ENCODE assay signal across 9 cellular contexts in the genomic region with DNA sequence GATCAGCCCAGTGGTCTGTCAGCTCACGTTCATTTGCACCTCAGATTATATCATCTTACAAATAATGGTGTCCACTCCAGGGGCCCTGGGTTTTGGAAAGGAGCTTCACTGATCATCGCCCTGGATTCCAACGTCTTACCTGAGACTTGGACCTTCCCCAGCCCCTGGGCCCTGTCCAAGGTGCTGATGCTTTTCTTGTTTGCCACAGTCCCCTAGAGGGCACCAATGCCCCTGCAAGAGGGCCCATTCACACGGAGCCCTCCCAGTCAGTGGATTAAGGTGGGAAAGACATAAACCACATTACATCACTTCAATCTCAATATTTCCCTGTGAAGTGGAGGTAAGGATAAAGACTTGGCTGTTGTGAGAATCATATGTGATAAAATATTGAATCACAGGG.
DNase-seq lines count a peak whose midpoint lies in the region; ATAC-seq and TF ChIP-seq lines count a peak whose summit lies in the region.
"Had no signal": no experiment of that assay in that cellular context is flagged by ENCODE, and none has a peak within 500 bp of the region (broad histone marks: within the 10 kb centered on the region; RNA-seq: fewer than 3 reads in every experiment).

No MANE protein-coding gene starts in this region.

- no peaks in the 10 kb centered on the region for H3K36me3 ChIP-seq in MM.1S (replicated peaks; ENCODE audit: insufficient read depth, low read length)
- H3K36me3 ChIP-seq in neural cell (ENCODE audit: insufficient read depth, low read length): no peaks in the 10 kb centered on the region
- H3K36me3 ChIP-seq in gastroesophageal sphincter: no peaks in the 10 kb centered on the region

- no peak overlapping the region for H2AFZ ChIP-seq in MM.1S (ENCODE audit: low read length)
- no peak overlapping the region for H2AFZ ChIP-seq in neural cell (ENCODE audit: low read depth, low read length)

- H3K9me3 ChIP-seq in MM.1S (replicated peaks; ENCODE audit: insufficient read depth, low read length) (no peaks in the 10 kb centered on the region), neural cell (ENCODE audit: low read length) (no peaks in the 10 kb centered on the region), gastroesophageal sphincter (no peaks in the 10 kb centered on the region)

- ATAC-seq in GM21526 (IDR thresholded peaks at IDR 0.05; ENCODE audit: low FRiP score, unreplicated experiment) (no peak), gastroesophageal sphincter (no peak)

- H3K27ac ChIP-seq in MM.1S (ENCODE audit: low read length) (no peak overlapping the region), neural cell (ENCODE audit: low read length) (no peak overlapping the region), gastroesophageal sphincter (no peak overlapping the region)

- peaks cover 0 to 11% (median 0%) of the 10 kb centered on the region in 5 experiments for H3K9me3 Mint-ChIP-seq in brain
- H3K9me3 Mint-ChIP-seq: activated naive CD4-positive, alpha-beta T cell treated with anti-CD3 and anti-CD28 coated beads, Interleukin-2, amount 50 U/mL, for 24 hours had no signal

- no peak overlapping the region for H3K9ac ChIP-seq in MM.1S (ENCODE audit: low read length)
- H3K9ac ChIP-seq in neural cell (ENCODE audit: low read length): no peak overlapping the region

- no peak overlapping the region for H3K4me3 ChIP-seq in MM.1S (ENCODE audit: low read length)
- H3K4me3 ChIP-seq in neural cell (ENCODE audit: low read length): no peak overlapping the region
- no peak overlapping the region for H3K4me3 ChIP-seq in gastroesophageal sphincter

- H3K27me3 Mint-ChIP-seq in brain: peaks cover 6% of the 10 kb centered on the region

- DNase-seq in NK-92 treated with Interleukin-12 subunit alpha and Interleukin-12 subunit beta, amount 100 ng/mL, for 24 hours (lab: John Stamatoyannopoulos, UW): peak; percentile 10
- DNase-seq in NK-92 (lab: John Stamatoyannopoulos, UW; ENCODE audit: unreplicated experiment): no peak
- DNase-seq in MM.1S: peak; percentile 55
- DNase-seq in cerebellum (ENCODE audit: low spot score): no peak

- H3F3A ChIP-seq in MM.1S (ENCODE audit: insufficient read depth, low read length): no peaks in the 10 kb centered on the region
- no peaks in the 10 kb centered on the region for H3F3A ChIP-seq in neural cell (ENCODE audit: insufficient read depth, low read length, poor library complexity, severe bottlenecking)

- no peak for TF ChIP-seq RAD21 in neural cell (conservative IDR thresholded peaks at IDR 0.05)

- peaks cover 9% of the 10 kb centered on the region for H3K4me1 Mint-ChIP-seq in brain
- H3K4me1 Mint-ChIP-seq: activated naive CD4-positive, alpha-beta T cell treated with anti-CD3 and anti-CD28 coated beads, Interleukin-2, amount 50 U/mL, for 24 hours had no signal

- H3K36me3 Mint-ChIP-seq in brain: no peaks in the 10 kb centered on the region
- H3K36me3 Mint-ChIP-seq: activated naive CD4-positive, alpha-beta T cell treated with anti-CD3 and anti-CD28 coated beads, Interleukin-2, amount 50 U/mL, for 24 hours had no signal

- H3K9me2 ChIP-seq in MM.1S (replicated peaks; ENCODE audit: insufficient read depth, low read length) (no peaks in the 10 kb centered on the region), neural cell (ENCODE audit: insufficient read depth, low read length) (no peaks in the 10 kb centered on the region)

- H3K27me3 ChIP-seq in MM.1S (replicated peaks; ENCODE audit: insufficient read depth, low read length): no peaks in the 10 kb centered on the region
- no peaks in the 10 kb centered on the region for H3K27me3 ChIP-seq in neural cell (ENCODE audit: insufficient read depth, low read depth, low read length)
- H3K27me3 ChIP-seq in gastroesophageal sphincter: peaks cover 52% of the 10 kb centered on the region

- TF ChIP-seq EP300 in neural cell (conservative IDR thresholded peaks at IDR 0.05; ENCODE audit: poor library complexity, severe bottlenecking) (no peak), gastroesophageal sphincter (IDR thresholded peaks at IDR 0.05) (no peak)

- no peaks in the 10 kb centered on the region for H3K4me1 ChIP-seq in MM.1S (ENCODE audit: low read length)
- H3K4me1 ChIP-seq in gastroesophageal sphincter: no peaks in the 10 kb centered on the region

- WGBS in gastroesophageal sphincter (ENCODE audit: low coverage in 1 of 2), 2 donors: 8% methylated on average over 3 of the region's 4 CpGs; no CpG with 5 or more reads in 1 of the 2 donors

- H3K4me3 Mint-ChIP-seq in brain: no peak overlapping the region
- H3K4me3 Mint-ChIP-seq: activated naive CD4-positive, alpha-beta T cell treated with anti-CD3 and anti-CD28 coated beads, Interleukin-2, amount 50 U/mL, for 24 hours had no signal

- no peaks in the 10 kb centered on the region for H4K20me1 ChIP-seq in MM.1S (ENCODE audit: insufficient read depth, low read length)
- no peaks in the 10 kb centered on the region for H4K20me1 ChIP-seq in neural cell (ENCODE audit: insufficient read depth)

- H3K79me2 ChIP-seq in MM.1S (ENCODE audit: low read length) (no peaks in the 10 kb centered on the region), neural cell (replicated peaks; ENCODE audit: insufficient read depth, low read length) (no peaks in the 10 kb centered on the region)

- TF ChIP-seq POLR2A in gastroesophageal sphincter (IDR thresholded peaks at IDR 0.05): no peak

- H3K27ac Mint-ChIP-seq in brain: peak overlapping the region in 1 of 5 experiments; percentile 5

- H3K4me2 ChIP-seq in MM.1S (ENCODE audit: low read depth, low read length) (no peak overlapping the region), neural cell (ENCODE audit: low read length) (no peak overlapping the region)

- peak; percentile 58 for TF ChIP-seq CTCF in MM.1S (IDR thresholded peaks at IDR 0.05; ENCODE audit: low read length)
- peak; percentile 39 to 68 for TF ChIP-seq CTCF in brain (conservative IDR thresholded peaks at IDR 0.05)
- TF ChIP-seq CTCF in neural cell (IDR thresholded peaks at IDR 0.05; ENCODE audit: poor library complexity, severe bottlenecking): no peak
- TF ChIP-seq CTCF in gastroesophageal sphincter (IDR thresholded peaks at IDR 0.05): no peak

TF ChIP-seq in neural cell, 6 proteins besides CTCF, POLR2A, EP300 and RAD21:
- no peak for TF ChIP-seq MXI1 (conservative IDR thresholded peaks at IDR 0.05; ENCODE audit: poor library complexity, severe bottlenecking)
- TF ChIP-seq, protein P1, sequence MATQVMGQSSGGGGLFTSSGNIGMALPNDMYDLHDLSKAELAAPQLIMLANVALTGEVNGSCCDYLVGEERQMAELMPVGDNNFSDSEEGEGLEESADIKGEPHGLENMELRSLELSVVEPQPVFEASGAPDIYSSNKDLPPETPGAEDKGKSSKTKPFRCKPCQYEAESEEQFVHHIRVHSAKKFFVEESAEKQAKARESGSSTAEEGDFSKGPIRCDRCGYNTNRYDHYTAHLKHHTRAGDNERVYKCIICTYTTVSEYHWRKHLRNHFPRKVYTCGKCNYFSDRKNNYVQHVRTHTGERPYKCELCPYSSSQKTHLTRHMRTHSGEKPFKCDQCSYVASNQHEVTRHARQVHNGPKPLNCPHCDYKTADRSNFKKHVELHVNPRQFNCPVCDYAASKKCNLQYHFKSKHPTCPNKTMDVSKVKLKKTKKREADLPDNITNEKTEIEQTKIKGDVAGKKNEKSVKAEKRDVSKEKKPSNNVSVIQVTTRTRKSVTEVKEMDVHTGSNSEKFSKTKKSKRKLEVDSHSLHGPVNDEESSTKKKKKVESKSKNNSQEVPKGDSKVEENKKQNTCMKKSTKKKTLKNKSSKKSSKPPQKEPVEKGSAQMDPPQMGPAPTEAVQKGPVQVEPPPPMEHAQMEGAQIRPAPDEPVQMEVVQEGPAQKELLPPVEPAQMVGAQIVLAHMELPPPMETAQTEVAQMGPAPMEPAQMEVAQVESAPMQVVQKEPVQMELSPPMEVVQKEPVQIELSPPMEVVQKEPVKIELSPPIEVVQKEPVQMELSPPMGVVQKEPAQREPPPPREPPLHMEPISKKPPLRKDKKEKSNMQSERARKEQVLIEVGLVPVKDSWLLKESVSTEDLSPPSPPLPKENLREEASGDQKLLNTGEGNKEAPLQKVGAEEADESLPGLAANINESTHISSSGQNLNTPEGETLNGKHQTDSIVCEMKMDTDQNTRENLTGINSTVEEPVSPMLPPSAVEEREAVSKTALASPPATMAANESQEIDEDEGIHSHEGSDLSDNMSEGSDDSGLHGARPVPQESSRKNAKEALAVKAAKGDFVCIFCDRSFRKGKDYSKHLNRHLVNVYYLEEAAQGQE (IDR thresholded peaks at IDR 0.05; ENCODE audit: borderline replicate concordance): peak; percentile 54
- TF ChIP-seq SMC3 (conservative IDR thresholded peaks at IDR 0.05; ENCODE audit: poor library complexity): no peak

Comparison
In these comparisons a context has a peak if more than half of its experiments do, and no peak if none do; other contexts are left out.
1. DNase-seq: peak in NK-92 treated with Interleukin-12 subunit alpha and Interleukin-12 subunit beta, amount 100 ng/mL, for 24 hours (single experiment) and MM.1S (single experiment); none in NK-92 (single experiment) and cerebellum (single experiment).
2. CTCF ChIP-seq: peak in MM.1S (single experiment) and brain (2 of 2); none in neural cell (single experiment) and gastroesophageal sphincter (0 of 4).